Comparison of ENCODE assay signal across 11 cellular contexts in genomic region chr12:56081393-56082347, GRCh38. TPM values are rescaled to one million over a fixed set of nuclear protein-coding genes. Genes with fewer than 3 reads are reported as not detected.
A peak's percentile ranks its signal among the peaks of the same experiment; 100 is the strongest.
DNase-seq lines count a peak whose midpoint lies in the region; ATAC-seq and TF ChIP-seq lines count a peak whose summit lies in the region.
"Had no signal": no experiment of that assay in that cellular context is flagged by ENCODE, and none has a peak within 500 bp of the region (broad histone marks: within the 10 kb centered on the region; RNA-seq: fewer than 3 reads in every experiment).

No MANE protein-coding gene starts in this region.

- POLR2A ChIA-PET in PC-3 (lab: Charles Lee; ENCODE audit: unreplicated experiment), result interaction anchor here (0.6 kb wide), 1 partner anchor 37 kb away, joined by 3 read pairs; the partner anchor contains the start of gene ZC3H10

- peak; percentile 88 for DNase-seq in Ammon's horn (ENCODE audit: low spot score)
- DNase-seq in PC-3, result no peak
- peak; percentile 19 for DNase-seq in glutamatergic neuron
- no peak for DNase-seq in nephron progenitor cell
- DNase-seq in NCI-H2196 treated with DMSO at 0.1 percent for 48 hours (lab: John Stamatoyannopoulos, UW; ENCODE audit: unreplicated experiment), result no peak
- DNase-seq in AML-193 (lab: John Stamatoyannopoulos, UW), result no peak
- DNase-seq in GM19240 (ENCODE audit: insufficient read length, low spot score), result no peak
- no peak for DNase-seq in NCI-H2029 (lab: John Stamatoyannopoulos, UW)
- DNase-seq: foreskin fibroblast, KBM-7 had no signal

- H3K27me3 ChIP-seq in PC-3 (ENCODE audit: low read length), result no peaks in the 10 kb centered on the region

- H2AFZ ChIP-seq in PC-3 (ENCODE audit: low read length), result no peak overlapping the region

- H3K9me3 Mint-ChIP-seq in glutamatergic neuron (ENCODE audit: unreplicated experiment), result peaks cover 11% of the 10 kb centered on the region
- H3K9me3 Mint-ChIP-seq in nephron progenitor cell, result peaks cover 2% of the 10 kb centered on the region

- no peak overlapping the region for H3K27ac Mint-ChIP-seq in glutamatergic neuron (ENCODE audit: unreplicated experiment)
- H3K27ac Mint-ChIP-seq in nephron progenitor cell, result no peak overlapping the region

- TF ChIP-seq CTCF in PC-3 (conservative IDR thresholded peaks at IDR 0.05; ENCODE audit: low read depth, low read length) (no peak), glutamatergic neuron (IDR thresholded peaks at IDR 0.05; ENCODE audit: partially characterized antibody, unreplicated experiment) (no peak), nephron progenitor cell (IDR thresholded peaks at IDR 0.05) (no peak)

- H3K9me3 ChIP-seq in PC-3 (ENCODE audit: low read length), result no peaks in the 10 kb centered on the region
- H3K9me3 ChIP-seq: SJSA1 had no signal

- H3K4me3 Mint-ChIP-seq in glutamatergic neuron (ENCODE audit: unreplicated experiment) (peak overlapping the region; percentile 83), nephron progenitor cell (peak overlapping the region; percentile 81)

- peak overlapping the region; percentile 86 for H3K4me3 ChIP-seq in PC-3 (ENCODE audit: low read length)
- H3K4me3 ChIP-seq: SJSA1 had no signal

- H3K4me1 Mint-ChIP-seq in glutamatergic neuron (ENCODE audit: low read depth, unreplicated experiment) (no peaks in the 10 kb centered on the region), nephron progenitor cell (peaks cover 38% of the 10 kb centered on the region)

- no peaks in the 10 kb centered on the region for H3K36me3 ChIP-seq in PC-3 (ENCODE audit: low read depth, low read length)
- H3K36me3 ChIP-seq: SJSA1 had no signal

- no peak for ATAC-seq in PC-3

- H3K9ac ChIP-seq in PC-3 (ENCODE audit: low read length), result peak overlapping the region; percentile 76; the same call in 1 of the 2 replicates

- CTCF ChIA-PET in PC-3 (lab: Charles Lee), result no interaction called here

- no TSS peak for BruUV-seq in PC-3 (replicated peaks; lab: Mats Ljungman, UMichigan)

- H3K36me3 Mint-ChIP-seq in glutamatergic neuron (ENCODE audit: unreplicated experiment) (no peaks in the 10 kb centered on the region), nephron progenitor cell (ENCODE audit: low read depth) (no peaks in the 10 kb centered on the region)

- H3K9me2 ChIP-seq in PC-3 (replicated peaks; ENCODE audit: low read length), result no peaks in the 10 kb centered on the region

- H3F3A ChIP-seq in PC-3 (ENCODE audit: low read length, unreplicated experiment), result no peaks in the 10 kb centered on the region

- intact Hi-C loops in PC-3 (cut with micrococcal nuclease), result no loop called here

- H3K4me2 ChIP-seq in PC-3 (ENCODE audit: low read length), result peak overlapping the region; percentile 93

- H3K27me3 Mint-ChIP-seq in glutamatergic neuron (ENCODE audit: unreplicated experiment), result peaks cover 4% of the 10 kb centered on the region
- H3K27me3 Mint-ChIP-seq in nephron progenitor cell (ENCODE audit: low read depth, poor library complexity), result peaks cover 31% of the 10 kb centered on the region

- H3K4me1 ChIP-seq in PC-3 (ENCODE audit: insufficient read depth, low read length), result peaks cover 29% of the 10 kb centered on the region

- no peak overlapping the region for H3K27ac ChIP-seq in PC-3 (ENCODE audit: low read length)
- H3K27ac ChIP-seq: SJSA1 had no signal

- H4K20me1 ChIP-seq in PC-3 (ENCODE audit: low read length), result no peaks in the 10 kb centered on the region

- peaks cover 30% of the 10 kb centered on the region for H3K79me2 ChIP-seq in PC-3 (ENCODE audit: low read length)

RNA-seq across cellular contexts. Expression of gene ERBB3, which starts 1.7 kb away (rescaled TPM):
- total RNA-seq in PC-3 (2014; rRNA removed) (28.0 and 40.6 TPM in 2 replicates), glutamatergic neuron (ENCODE audit: unreplicated experiment) (33.7 TPM)
- total RNA-seq: SJSA1 had no signal

RNA-seq across cellular contexts. Expression of gene PA2G4, which starts 22.7 kb away (rescaled TPM):
- 391 and 406 TPM in 2 replicates for total RNA-seq in PC-3 (2014; rRNA removed)
- total RNA-seq in glutamatergic neuron (ENCODE audit: unreplicated experiment), result 86.5 TPM

RNA-seq across cellular contexts. Expression of gene RPL41, which starts 34.8 kb away (rescaled TPM):
- total RNA-seq in PC-3 (2014; rRNA removed) (3,106 and 3,551 TPM in 2 replicates), glutamatergic neuron (ENCODE audit: unreplicated experiment) (1,433 TPM)

RNA-seq across cellular contexts. Expression of gene ZC3H10, which starts 36.4 kb away (rescaled TPM):
- total RNA-seq in PC-3 (2014; rRNA removed), result 4.8 and 5.6 TPM in 2 replicates
- 11.1 TPM for total RNA-seq in glutamatergic neuron (ENCODE audit: unreplicated experiment)

RNA-seq across cellular contexts. Expression of gene RPS26, which starts 40.0 kb away (rescaled TPM):
- 183 and 320 TPM in 2 replicates for total RNA-seq in PC-3 (2014; rRNA removed)
- total RNA-seq in glutamatergic neuron (ENCODE audit: unreplicated experiment), result 29.8 TPM

Comparison
In these comparisons a context has a peak if more than half of its experiments do, and no peak if none do; other contexts are left out.
1. DNase-seq: peak in Ammon's horn (single experiment) and glutamatergic neuron (single experiment); none in PC-3 (single experiment), nephron progenitor cell (single experiment), NCI-H2196 treated with DMSO at 0.1 percent for 48 hours (single experiment), AML-193 (0 of 2), GM19240 (single experiment) and NCI-H2029 (single experiment).